1 cellular context compared by ENCODE assay signal in the genomic region with DNA sequence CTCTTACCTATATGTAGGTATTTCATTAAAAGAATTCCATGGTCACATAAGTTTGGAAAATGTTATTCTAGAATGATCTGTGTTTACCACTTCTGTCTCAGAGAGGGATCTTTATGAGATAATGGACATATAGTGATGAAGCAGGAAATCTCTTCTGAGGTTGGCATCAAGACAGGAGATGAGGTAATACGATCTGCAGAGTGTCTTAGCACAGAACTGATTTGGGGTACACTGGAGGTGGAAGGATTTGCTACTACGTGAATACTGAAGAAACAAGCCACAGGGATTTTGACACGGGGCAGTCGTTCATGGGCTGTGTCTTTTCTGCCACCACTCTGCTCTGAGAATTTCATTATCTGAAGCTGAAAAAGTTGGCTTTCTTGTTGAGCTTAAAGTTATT.
TF ChIP-seq lines count a peak whose summit lies in the region.

No MANE protein-coding gene starts in this region.

TF ChIP-seq in K562, 482 proteins besides CTCF, POLR2A, EP300 and RAD21:
- TF ChIP-seq RBM14 (IDR thresholded peaks at IDR 0.05; ENCODE audit: borderline replicate concordance, insufficient read depth, low read depth, low read length) (no peak), SRSF7 (optimal IDR thresholded peaks at IDR 0.05; ENCODE audit: low read depth, low read length) (no peak), BDP1 (IDR thresholded peaks at IDR 0.05; ENCODE audit: insufficient read depth, insufficient read length) (no peak), CSDE1 (IDR thresholded peaks at IDR 0.05) (no peak), POLR2H (tag; IDR thresholded peaks at IDR 0.05; ENCODE audit: low read depth) (no peak), RBM17 (IDR thresholded peaks at IDR 0.05; ENCODE audit: borderline replicate concordance, low read depth, low read length) (no peak), ZNF77 (CRISPR knock-in tag; IDR thresholded peaks at IDR 0.05) (no peak), HDAC8 (tag; IDR thresholded peaks at IDR 0.05) (no peak), SMAD1 (IDR thresholded peaks at IDR 0.05; ENCODE audit: low read depth, low read length, partially characterized antibody) (no peak), ERF (CRISPR knock-in tag; IDR thresholded peaks at IDR 0.05) (no peak), ZNF311 (CRISPR knock-in tag; IDR thresholded peaks at IDR 0.05) (no peak), SAFB2 (IDR thresholded peaks at IDR 0.05; ENCODE audit: borderline replicate concordance, low read depth, low read length, severe bottlenecking) (no peak), IRF2 (CRISPR knock-in tag; IDR thresholded peaks at IDR 0.05) (no peak)
- TF ChIP-seq, protein P1, sequence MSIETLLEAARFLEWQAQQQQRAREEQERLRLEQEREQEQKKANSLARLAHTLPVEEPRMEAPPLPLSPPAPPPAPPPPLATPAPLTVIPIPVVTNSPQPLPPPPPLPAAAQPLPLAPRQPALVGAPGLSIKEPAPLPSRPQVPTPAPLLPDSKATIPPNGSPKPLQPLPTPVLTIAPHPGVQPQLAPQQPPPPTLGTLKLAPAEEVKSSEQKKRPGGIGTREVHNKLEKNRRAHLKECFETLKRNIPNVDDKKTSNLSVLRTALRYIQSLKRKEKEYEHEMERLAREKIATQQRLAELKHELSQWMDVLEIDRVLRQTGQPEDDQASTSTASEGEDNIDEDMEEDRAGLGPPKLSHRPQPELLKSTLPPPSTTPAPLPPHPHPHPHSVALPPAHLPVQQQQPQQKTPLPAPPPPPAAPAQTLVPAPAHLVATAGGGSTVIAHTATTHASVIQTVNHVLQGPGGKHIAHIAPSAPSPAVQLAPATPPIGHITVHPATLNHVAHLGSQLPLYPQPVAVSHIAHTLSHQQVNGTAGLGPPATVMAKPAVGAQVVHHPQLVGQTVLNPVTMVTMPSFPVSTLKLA (conservative IDR thresholded peaks at IDR 0.05): no peak
- TF ChIP-seq, protein P2, sequence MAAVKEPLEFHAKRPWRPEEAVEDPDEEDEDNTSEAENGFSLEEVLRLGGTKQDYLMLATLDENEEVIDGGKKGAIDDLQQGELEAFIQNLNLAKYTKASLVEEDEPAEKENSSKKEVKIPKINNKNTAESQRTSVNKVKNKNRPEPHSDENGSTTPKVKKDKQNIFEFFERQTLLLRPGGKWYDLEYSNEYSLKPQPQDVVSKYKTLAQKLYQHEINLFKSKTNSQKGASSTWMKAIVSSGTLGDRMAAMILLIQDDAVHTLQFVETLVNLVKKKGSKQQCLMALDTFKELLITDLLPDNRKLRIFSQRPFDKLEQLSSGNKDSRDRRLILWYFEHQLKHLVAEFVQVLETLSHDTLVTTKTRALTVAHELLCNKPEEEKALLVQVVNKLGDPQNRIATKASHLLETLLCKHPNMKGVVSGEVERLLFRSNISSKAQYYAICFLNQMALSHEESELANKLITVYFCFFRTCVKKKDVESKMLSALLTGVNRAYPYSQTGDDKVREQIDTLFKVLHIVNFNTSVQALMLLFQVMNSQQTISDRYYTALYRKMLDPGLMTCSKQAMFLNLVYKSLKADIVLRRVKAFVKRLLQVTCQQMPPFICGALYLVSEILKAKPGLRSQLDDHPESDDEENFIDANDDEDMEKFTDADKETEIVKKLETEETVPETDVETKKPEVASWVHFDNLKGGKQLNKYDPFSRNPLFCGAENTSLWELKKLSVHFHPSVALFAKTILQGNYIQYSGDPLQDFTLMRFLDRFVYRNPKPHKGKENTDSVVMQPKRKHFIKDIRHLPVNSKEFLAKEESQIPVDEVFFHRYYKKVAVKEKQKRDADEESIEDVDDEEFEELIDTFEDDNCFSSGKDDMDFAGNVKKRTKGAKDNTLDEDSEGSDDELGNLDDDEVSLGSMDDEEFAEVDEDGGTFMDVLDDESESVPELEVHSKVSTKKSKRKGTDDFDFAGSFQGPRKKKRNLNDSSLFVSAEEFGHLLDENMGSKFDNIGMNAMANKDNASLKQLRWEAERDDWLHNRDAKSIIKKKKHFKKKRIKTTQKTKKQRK (IDR thresholded peaks at IDR 0.05; ENCODE audit: borderline replicate concordance, low read depth, low read length): no peak
- TF ChIP-seq, protein P3, sequence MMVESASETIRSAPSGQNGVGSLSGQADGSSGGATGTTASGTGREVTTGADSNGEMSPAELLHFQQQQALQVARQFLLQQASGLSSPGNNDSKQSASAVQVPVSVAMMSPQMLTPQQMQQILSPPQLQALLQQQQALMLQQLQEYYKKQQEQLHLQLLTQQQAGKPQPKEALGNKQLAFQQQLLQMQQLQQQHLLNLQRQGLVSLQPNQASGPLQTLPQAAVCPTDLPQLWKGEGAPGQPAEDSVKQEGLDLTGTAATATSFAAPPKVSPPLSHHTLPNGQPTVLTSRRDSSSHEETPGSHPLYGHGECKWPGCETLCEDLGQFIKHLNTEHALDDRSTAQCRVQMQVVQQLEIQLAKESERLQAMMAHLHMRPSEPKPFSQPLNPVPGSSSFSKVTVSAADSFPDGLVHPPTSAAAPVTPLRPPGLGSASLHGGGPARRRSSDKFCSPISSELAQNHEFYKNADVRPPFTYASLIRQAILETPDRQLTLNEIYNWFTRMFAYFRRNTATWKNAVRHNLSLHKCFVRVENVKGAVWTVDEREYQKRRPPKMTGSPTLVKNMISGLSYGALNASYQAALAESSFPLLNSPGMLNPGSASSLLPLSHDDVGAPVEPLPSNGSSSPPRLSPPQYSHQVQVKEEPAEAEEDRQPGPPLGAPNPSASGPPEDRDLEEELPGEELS (CRISPR knock-in tag; IDR thresholded peaks at IDR 0.05; ENCODE audit: borderline replicate concordance): no peak
